6 cellular contexts compared by ENCODE assay signal in genomic region chr17:61714300-61714699, GRCh38.
"Had no signal": no experiment of that assay in that cellular context is flagged by ENCODE, and none has a peak within 500 bp of the region (broad histone marks: within the 10 kb centered on the region; RNA-seq: fewer than 3 reads in every experiment).

No MANE protein-coding gene starts in this region.

- DNase-seq: GDM1, GF-D8 had no signal

- FAIRE-seq: GM12891, GM12892, GM18507, GM19239 had no signal
